In genomic region chr6:158185729-158186456, GRCh38 we compare ENCODE assay signal across 1 cellular context.
TF ChIP-seq lines count a peak whose summit lies in the region.

No MANE protein-coding gene starts in this region.

TF ChIP-seq in IMR-90, 13 proteins besides CTCF, POLR2A, EP300 and RAD21:
- 0 out of 2 replicates have a peak, but pooled peaks have one; percentile 14 for TF ChIP-seq MAFK (IDR thresholded peaks at IDR 0.05; ENCODE audit: low read depth, low read length)
- TF ChIP-seq RCOR1 (IDR thresholded peaks at IDR 0.05; ENCODE audit: insufficient replicate concordance, low read length) = no peak
- TF ChIP-seq CEBPB (IDR thresholded peaks at IDR 0.05; ENCODE audit: low read depth, low read length) = peak; percentile 2; the same call in 1 of the 2 replicates
